ENCODE assay signal across 18 cellular contexts in genomic region chr2:219906114-219906693, GRCh38.
"Had no signal": no experiment of that assay in that cellular context is flagged by ENCODE, and none has a peak within 500 bp of the region (broad histone marks: within the 10 kb centered on the region; RNA-seq: fewer than 3 reads in every experiment).

No MANE protein-coding gene starts in this region.

- H3K9me3 Mint-ChIP-seq: endodermal cell had no signal

- H3K27ac Mint-ChIP-seq: endodermal cell, naive B cell had no signal

- H3K4me3 ChIP-seq: coronary artery, lung, sigmoid colon, skin epidermis had no signal

- H3K4me1 Mint-ChIP-seq: naive B cell had no signal

- H3K27ac ChIP-seq: coronary artery, neutrophil, sigmoid colon, skin epidermis had no signal

- H3K4me3 Mint-ChIP-seq: endodermal cell, naive B cell had no signal

- H3K4me1 ChIP-seq: sigmoid colon had no signal

- H3K27me3 ChIP-seq: neutrophil, sigmoid colon had no signal

- ATAC-seq: left colon, left ventricle myocardium superior had no signal

- DNase-seq: effector CD4-positive, alpha-beta T cell; endodermal cell; erythroblast; foreskin melanocyte; head of caudate nucleus; hippocampal formation; left colon; left ventricle myocardium superior; mesendoderm; naive B cell; posterior cingulate gyrus; sigmoid colon; stimulated activated CD4-positive, alpha-beta T cell treated with anti-CD3 and anti-CD28 coated beads, Interleukin-2, amount 100 ng/mL, for 48 hours; stimulated activated naive CD4-positive, alpha-beta T cell treated with Interleukin-2 at 50 U/mL for 16 hours had no signal

- H3K36me3 ChIP-seq: neutrophil, sigmoid colon had no signal

- H3K9me3 ChIP-seq: neutrophil, sigmoid colon had no signal

- H3K36me3 Mint-ChIP-seq: naive B cell had no signal
